12 cellular contexts compared by ENCODE assay signal in the genomic region with DNA sequence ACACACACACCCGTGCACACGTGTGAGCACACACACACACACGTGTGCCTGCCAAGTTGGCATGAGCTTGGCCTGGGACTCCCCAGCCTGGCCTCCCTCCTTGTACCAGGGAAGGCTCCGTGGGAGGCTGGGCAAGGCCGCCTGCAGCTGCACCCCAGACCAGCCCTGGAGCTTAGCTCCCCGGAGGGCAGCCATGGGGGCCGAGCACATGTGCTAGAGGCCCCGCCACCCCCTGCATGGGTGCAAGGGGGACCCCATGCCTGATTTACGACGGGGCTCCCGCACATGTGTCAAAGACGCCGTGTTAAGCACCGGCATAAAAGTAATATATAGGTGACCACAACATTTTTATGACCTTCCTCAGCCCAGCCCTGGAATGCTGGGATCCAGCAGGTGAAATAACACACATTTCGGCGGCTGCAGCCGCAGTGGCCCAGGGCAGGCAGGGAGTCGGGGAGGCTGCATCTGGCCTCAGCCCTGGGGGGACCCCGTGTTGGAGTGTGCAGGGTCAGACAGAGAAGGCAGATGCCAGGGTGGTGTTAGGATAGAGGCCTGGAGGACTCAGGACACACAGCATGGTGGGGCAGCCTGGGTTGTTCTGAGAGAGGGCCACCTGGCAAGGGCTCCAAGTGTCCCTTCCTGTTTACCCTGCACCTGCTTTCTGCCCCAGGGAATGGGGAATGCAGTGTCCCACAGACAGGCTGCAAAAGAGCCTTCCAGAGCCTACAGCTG. TPM values are rescaled to one million over a fixed set of nuclear protein-coding genes. Genes with fewer than 3 reads are reported as not detected.
DNase-seq lines count a peak whose midpoint lies in the region; ATAC-seq, FAIRE-seq and TF ChIP-seq lines count a peak whose summit lies in the region.
"Had no signal": no experiment of that assay in that cellular context is flagged by ENCODE, and none has a peak within 500 bp of the region (broad histone marks: within the 10 kb centered on the region; RNA-seq: fewer than 3 reads in every experiment).

No MANE protein-coding gene starts in this region.

- H3K27me3 Mint-ChIP-seq in activated CD4-positive, alpha-beta memory T cell treated with anti-CD3 and anti-CD28 coated beads for 36 hours = no peaks in the 10 kb centered on the region
- H3K27me3 Mint-ChIP-seq: stimulated activated memory B cell treated with anti-CD40 and anti-IgM and Interleukin-4, amounts not matched to agents 10 μg/mL and 1 μg/mL and 100 μg/mL, for 72 hours had no signal

- H3K9me3 Mint-ChIP-seq in activated CD4-positive, alpha-beta memory T cell treated with anti-CD3 and anti-CD28 coated beads for 36 hours = no peaks in the 10 kb centered on the region
- H3K9me3 Mint-ChIP-seq: H9; nephron; stimulated activated memory B cell treated with anti-CD40 and anti-IgM and Interleukin-4, amounts not matched to agents 10 μg/mL and 1 μg/mL and 100 μg/mL, for 72 hours had no signal

- CTCF ChIA-PET in activated CD4-positive, alpha-beta memory T cell treated with anti-CD3 and anti-CD28 coated beads for 36 hours (lab: Charles Lee) = no interaction called here

- no peak for TF ChIP-seq POLR2A in GM12892 (IDR thresholded peaks at IDR 0.05; ENCODE audit: low read depth, low read length)

- H3K4me1 Mint-ChIP-seq in activated CD4-positive, alpha-beta memory T cell treated with anti-CD3 and anti-CD28 coated beads for 36 hours (ENCODE audit: low read depth) = peaks cover 2% of the 10 kb centered on the region
- H3K4me1 Mint-ChIP-seq: stimulated activated memory B cell treated with anti-CD40 and anti-IgM and Interleukin-4, amounts not matched to agents 10 μg/mL and 1 μg/mL and 100 μg/mL, for 72 hours had no signal

- H3K36me3 Mint-ChIP-seq in activated CD4-positive, alpha-beta memory T cell treated with anti-CD3 and anti-CD28 coated beads for 36 hours = no peaks in the 10 kb centered on the region
- H3K36me3 Mint-ChIP-seq: stimulated activated memory B cell treated with anti-CD40 and anti-IgM and Interleukin-4, amounts not matched to agents 10 μg/mL and 1 μg/mL and 100 μg/mL, for 72 hours had no signal

- FAIRE-seq in GM12892 (lab: Jason Lieb, UNC) = no peak

- no peak overlapping the region for H3K27ac Mint-ChIP-seq in activated CD4-positive, alpha-beta memory T cell treated with anti-CD3 and anti-CD28 coated beads for 36 hours
- H3K27ac Mint-ChIP-seq: stimulated activated memory B cell treated with anti-CD40 and anti-IgM and Interleukin-4, amounts not matched to agents 10 μg/mL and 1 μg/mL and 100 μg/mL, for 72 hours had no signal

- ATAC-seq in left lobe of liver (no peak), GM21360 (IDR thresholded peaks at IDR 0.05; ENCODE audit: unreplicated experiment) (no peak)
- ATAC-seq: stimulated activated memory B cell treated with anti-CD40 and anti-IgM and Interleukin-4, amounts not matched to agents 10 μg/mL and 1 μg/mL and 100 μg/mL, for 72 hours had no signal

- intact Hi-C loops in activated CD4-positive, alpha-beta memory T cell treated with anti-CD3 and anti-CD28 coated beads for 36 hours (cut with micrococcal nuclease) = no loop called here

- POLR2A ChIA-PET in activated CD4-positive, alpha-beta memory T cell treated with anti-CD3 and anti-CD28 coated beads for 36 hours (lab: Charles Lee) = no interaction called here

- H3K4me3 Mint-ChIP-seq in activated CD4-positive, alpha-beta memory T cell treated with anti-CD3 and anti-CD28 coated beads for 36 hours = no peak overlapping the region
- H3K4me3 Mint-ChIP-seq: H9; nephron; stimulated activated memory B cell treated with anti-CD40 and anti-IgM and Interleukin-4, amounts not matched to agents 10 μg/mL and 1 μg/mL and 100 μg/mL, for 72 hours had no signal

- DNase-seq in GM12892 (ENCODE audit: insufficient read length) (peak; percentile 12), left lobe of liver (ENCODE audit: low spot score) (peak; percentile 33), NK-92 (lab: John Stamatoyannopoulos, UW; ENCODE audit: unreplicated experiment) (no peak), kidney tubule cell (ENCODE audit: low spot score) (no peak)
- peak; percentile 7 for DNase-seq in activated CD4-positive, alpha-beta memory T cell treated with anti-CD3 and anti-CD28 coated beads for 36 hours
- peak; percentile 20 for DNase-seq in stimulated activated CD8-positive, alpha-beta memory T cell treated with anti-CD3 and anti-CD28 coated beads, Interleukin-4, amount 100 ng/mL, for 48 hours
- DNase-seq: activated CD4-positive, alpha-beta T cell treated with anti-CD3 and anti-CD28 coated beads, Interleukin-2, amount 50 U/mL, for 4 hours; H9; NCI-H2029 had no signal

RNA-seq across cellular contexts. Expression of a gene that starts 56.3 kb away (rescaled TPM):
- polyA plus RNA-seq in GM12892 (2012; ENCODE audit: missing spikeins) = not detected
- total RNA-seq in activated CD4-positive, alpha-beta memory T cell treated with anti-CD3 and anti-CD28 coated beads for 36 hours = under 1 TPM; 0.07 to 0.12 TPM
- 0.05 TPM for total RNA-seq in left lobe of liver

Comparison
In these comparisons a context has a peak if more than half of its experiments do, and no peak if none do; other contexts are left out.
1. DNase-seq: peak in GM12892 (single experiment), activated CD4-positive, alpha-beta memory T cell treated with anti-CD3 and anti-CD28 coated beads for 36 hours (single experiment), left lobe of liver (single experiment) and stimulated activated CD8-positive, alpha-beta memory T cell treated with anti-CD3 and anti-CD28 coated beads, Interleukin-4, amount 100 ng/mL, for 48 hours (single experiment); none in NK-92 (single experiment) and kidney tubule cell (single experiment).